9 cellular contexts compared by ENCODE assay signal in the genomic region with DNA sequence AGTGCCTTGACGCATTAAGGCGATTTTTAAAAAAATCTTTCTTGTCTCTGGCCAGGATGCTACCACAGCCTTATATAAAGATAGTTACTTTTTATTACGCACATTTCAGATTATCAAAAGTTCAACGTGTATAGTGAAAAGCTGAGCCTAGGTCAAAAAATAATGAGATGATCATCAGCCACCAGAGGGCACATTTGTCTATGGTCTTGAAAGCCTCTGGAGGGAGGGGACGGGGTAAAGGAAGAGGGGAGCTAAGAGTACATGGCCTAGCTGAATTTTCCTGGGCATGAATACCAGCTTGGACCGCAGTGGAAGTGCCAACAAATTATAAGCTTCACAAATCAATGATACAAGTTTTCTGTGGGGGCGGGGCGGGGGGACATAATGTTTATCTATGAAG.
DNase-seq lines count a peak whose midpoint lies in the region; FAIRE-seq and TF ChIP-seq lines count a peak whose summit lies in the region.
"Had no signal": no experiment of that assay in that cellular context is flagged by ENCODE, and none has a peak within 500 bp of the region (broad histone marks: within the 10 kb centered on the region; RNA-seq: fewer than 3 reads in every experiment).

No MANE protein-coding gene starts in this region.

- H4K8ac ChIP-seq in H9 (replicated peaks; ENCODE audit: insufficient read length, low read depth, low read length), result no peak overlapping the region

- H3K4me1 ChIP-seq in H9 (ENCODE audit: insufficient read depth, low read length), result no peaks in the 10 kb centered on the region
- H3K4me1 ChIP-seq in OCI-LY3 (ENCODE audit: low read length), result no peaks in the 10 kb centered on the region
- H3K4me1 ChIP-seq in kidney (ENCODE audit: control insufficient read depth in 1 of 2, insufficient read depth in 1 of 2, low read depth in 1 of 2, low read length in 2 of 2), result no peaks in the 10 kb centered on the region

- H2BK20ac ChIP-seq in H9 (ENCODE audit: low read depth, low read length, poor library complexity, severe bottlenecking), result no peak overlapping the region

- no peak overlapping the region for H3K14ac ChIP-seq in H9 (ENCODE audit: insufficient read depth, low read length)

- DNase-seq in DMS53 (lab: John Stamatoyannopoulos, UW) (peak; percentile 57), H9 (peak; percentile 35), kidney (no peak), NOMO-1 (lab: John Stamatoyannopoulos, UW; ENCODE audit: unreplicated experiment in 2 of 2) (no peak), ecto neural progenitor cell (ENCODE audit: low spot score) (no peak), posterior vena cava (ENCODE audit: low spot score) (no peak), NCI-H2107 treated with DMSO at 0.1 percent for 48 hours (lab: John Stamatoyannopoulos, UW; ENCODE audit: unreplicated experiment) (no peak)
- DNase-seq: activated T-cell treated with anti-CD3 and anti-CD28 coated beads, Interleukin-2, amount 50 U/mL, for 72 hours had no signal

- WGBS in H9 (ENCODE audit: extremely low coverage, insufficient read length, low lambda C conversion rate), result no CpG with 5 or more reads among the region's 8 CpGs

- H3K9ac ChIP-seq in H9 (ENCODE audit: extremely low read depth, insufficient read length, low read length), result no peak overlapping the region
- no peak overlapping the region for H3K9ac ChIP-seq in OCI-LY3 (ENCODE audit: low read length)
- H3K9ac ChIP-seq in kidney (ENCODE audit: low read length in 2 of 2), result no peak overlapping the region

- no peak overlapping the region for H3K4me3 Mint-ChIP-seq in H9
- H3K4me3 Mint-ChIP-seq: activated T-cell treated with anti-CD3 and anti-CD28 coated beads, Interleukin-2, amount 50 U/mL, for 72 hours had no signal

- FAIRE-seq in kidney (lab: Jason Lieb, UNC), result no peak

- H2BK15ac ChIP-seq in H9 (ENCODE audit: low read depth, low read length), result no peak overlapping the region

- intact Hi-C loops in kidney (cut with DNase I) (no loop called here), posterior vena cava (cut with DNase I) (no loop called here)

- no peaks in the 10 kb centered on the region for H3K36me3 Mint-ChIP-seq in H9 (ENCODE audit: insufficient read depth in 1 of 3, low read depth in 3 of 3)

- no peaks in the 10 kb centered on the region for H3K23me2 ChIP-seq in H9 (ENCODE audit: insufficient read length, low read depth, low read length, poor library complexity, severe bottlenecking)

- H3K27me3 Mint-ChIP-seq in H9 (ENCODE audit: low read depth), result no peaks in the 10 kb centered on the region; the same call in 1 of the 2 replicates

- no peak overlapping the region for H2AFZ ChIP-seq in H9 (ENCODE audit: low read length)
- no peak overlapping the region for H2AFZ ChIP-seq in OCI-LY3 (ENCODE audit: low read depth, low read length)

- H3K27ac Mint-ChIP-seq in H9, result no peak overlapping the region; a peak in 1 of 7 replicates
- H3K27ac Mint-ChIP-seq: activated T-cell treated with anti-CD3 and anti-CD28 coated beads, Interleukin-2, amount 50 U/mL, for 72 hours had no signal

- H3K9me3 Mint-ChIP-seq in H9, result no peaks in the 10 kb centered on the region
- H3K9me3 Mint-ChIP-seq: activated T-cell treated with anti-CD3 and anti-CD28 coated beads, Interleukin-2, amount 50 U/mL, for 72 hours had no signal

- no peaks in the 10 kb centered on the region for H3K9me3 ChIP-seq in H9 (ENCODE audit: control insufficient read depth, low read depth, low read length)
- no peaks in the 10 kb centered on the region for H3K9me3 ChIP-seq in OCI-LY3 (ENCODE audit: insufficient read depth, low read length)
- no peaks in the 10 kb centered on the region for H3K9me3 ChIP-seq in kidney (ENCODE audit: control insufficient read depth in 1 of 2, low read length in 2 of 2)

- H3K27me3 ChIP-seq in H9 (ENCODE audit: insufficient read depth, low read length), result no peaks in the 10 kb centered on the region
- no peaks in the 10 kb centered on the region for H3K27me3 ChIP-seq in OCI-LY3 (ENCODE audit: low read depth, low read length)

- no peak overlapping the region for H3K23ac ChIP-seq in H9 (ENCODE audit: insufficient read length, low read depth, low read length)

- no peak overlapping the region for H2BK5ac ChIP-seq in H9 (ENCODE audit: insufficient read length, low read length)

- H3K4me2 ChIP-seq in H9 (ENCODE audit: insufficient read depth, insufficient read length, low read length) (no peak overlapping the region), OCI-LY3 (ENCODE audit: low read length) (no peak overlapping the region)

- peak; percentile 66 for TF ChIP-seq CTCF in H9 (conservative IDR thresholded peaks at IDR 0.05)
- peak; percentile 72 for TF ChIP-seq CTCF in OCI-LY3 (IDR thresholded peaks at IDR 0.05; ENCODE audit: low read depth, low read length)
- TF ChIP-seq CTCF in kidney (IDR thresholded peaks at IDR 0.05; ENCODE audit: borderline replicate concordance, extremely low read depth, insufficient read depth), result peak; percentile 33

- no peak overlapping the region for H3T11ph ChIP-seq in H9 (ENCODE audit: low read length)

- H2AK5ac ChIP-seq in H9 (ENCODE audit: insufficient read length, low read length), result no peak overlapping the region

- H3K79me2 ChIP-seq in H9 (ENCODE audit: insufficient read depth, low read length) (no peaks in the 10 kb centered on the region), OCI-LY3 (ENCODE audit: low read length) (no peaks in the 10 kb centered on the region)

- H3K4me3 ChIP-seq in OCI-LY3 (ENCODE audit: low read length), result no peak overlapping the region
- H3K4me3 ChIP-seq in kidney (ENCODE audit: low read length in 2 of 2), result no peak overlapping the region

- H3K4ac ChIP-seq in H9 (ENCODE audit: low read depth, low read length), result no peak overlapping the region

- H3K27ac ChIP-seq in H9 (ENCODE audit: insufficient read length, low read depth, low read length) (no peak overlapping the region), OCI-LY3 (ENCODE audit: low read length) (no peak overlapping the region), kidney (ENCODE audit: low read depth in 2 of 2, low read length in 2 of 2) (no peak overlapping the region)

- no peak overlapping the region for H4K91ac ChIP-seq in H9 (ENCODE audit: insufficient read length, low read depth, low read length)

- H4K20me1 ChIP-seq in H9 (ENCODE audit: control insufficient read depth, insufficient read depth, insufficient read length) (no peaks in the 10 kb centered on the region), OCI-LY3 (ENCODE audit: insufficient read depth, low read length) (no peaks in the 10 kb centered on the region)

- no peak overlapping the region for H4K5ac ChIP-seq in H9 (ENCODE audit: insufficient read length, low read depth, low read length)

- no peaks in the 10 kb centered on the region; a peak in 1 of 4 replicates for H3K4me1 Mint-ChIP-seq in H9

- H3K18ac ChIP-seq in H9 (ENCODE audit: insufficient read length, low read depth, low read length), result no peak overlapping the region

- H3K56ac ChIP-seq in H9 (ENCODE audit: insufficient read length, low read depth, low read length), result no peak overlapping the region

- H3K79me1 ChIP-seq in H9 (ENCODE audit: insufficient read depth, low read depth, low read length, poor library complexity, severe bottlenecking), result no peaks in the 10 kb centered on the region

- H2BK12ac ChIP-seq in H9 (ENCODE audit: insufficient read length, low read depth, low read length), result no peak overlapping the region

- H3K36me3 ChIP-seq in OCI-LY3 (replicated peaks; ENCODE audit: low read depth, low read length) (no peaks in the 10 kb centered on the region), kidney (ENCODE audit: control insufficient read depth in 1 of 2, insufficient read depth in 2 of 2, low read length in 2 of 2) (no peaks in the 10 kb centered on the region)

- H2BK120ac ChIP-seq in H9 (ENCODE audit: low read depth, low read length, poor library complexity, severe bottlenecking), result no peak overlapping the region

Comparison
In these comparisons a context has a peak if more than half of its experiments do, and no peak if none do; other contexts are left out.
1. DNase-seq: peak in DMS53 (single experiment) and H9 (single experiment); none in kidney (single experiment), NOMO-1 (0 of 2), ecto neural progenitor cell (single experiment), posterior vena cava (single experiment) and NCI-H2107 treated with DMSO at 0.1 percent for 48 hours (single experiment).
2. Peak in every context shown above with its lines, with median percentiles within 50 percentile points of each other: CTCF ChIP-seq.